Comparison of ENCODE assay signal across 2 cellular contexts in genomic region chr20:21703740-21704407, GRCh38.
TF ChIP-seq lines count a peak whose summit lies in the region.

No MANE protein-coding gene starts in this region.

TF ChIP-seq in A549, 52 proteins besides CTCF, POLR2A, EP300 and RAD21 (continued from another document):
- TF ChIP-seq MAZ (IDR thresholded peaks at IDR 0.05; ENCODE audit: borderline replicate concordance, low read depth, low read length) (no peak), ATOH8 (CRISPR knock-in tag; IDR thresholded peaks at IDR 0.05; ENCODE audit: low read depth) (no peak), JUNB (IDR thresholded peaks at IDR 0.05) (no peak), CBX8 (IDR thresholded peaks at IDR 0.05) (no peak), ELK1 (IDR thresholded peaks at IDR 0.05; ENCODE audit: low read depth, low read length) (no peak), MYC (IDR thresholded peaks at IDR 0.05; ENCODE audit: borderline replicate concordance, low read length) (no peak), HOXB5 (CRISPR knock-in tag; IDR thresholded peaks at IDR 0.05) (no peak), RFX5 (IDR thresholded peaks at IDR 0.05) (no peak), GATA3 (IDR thresholded peaks at IDR 0.05; ENCODE audit: borderline replicate concordance) (no peak), RNF2 (IDR thresholded peaks at IDR 0.05; ENCODE audit: borderline replicate concordance, low read depth) (no peak), HEYL (CRISPR knock-in tag; IDR thresholded peaks at IDR 0.05) (no peak), JUN (IDR thresholded peaks at IDR 0.05) (no peak), MAX (IDR thresholded peaks at IDR 0.05) (no peak), PHF8 (IDR thresholded peaks at IDR 0.05; ENCODE audit: borderline replicate concordance, low read depth) (no peak), E2F6 (IDR thresholded peaks at IDR 0.05; ENCODE audit: borderline replicate concordance, low read depth) (no peak), HDAC2 (IDR thresholded peaks at IDR 0.05) (no peak), HES2 (IDR thresholded peaks at IDR 0.05) (no peak), CHD2 (IDR thresholded peaks at IDR 0.05; ENCODE audit: low read length, partially characterized antibody) (no peak)
TF ChIP-seq in A549: peak in this region for 0.

TF ChIP-seq in neural cell, 6 proteins besides CTCF, POLR2A, EP300 and RAD21 (continued from another document):
- TF ChIP-seq REST (IDR thresholded peaks at IDR 0.05; ENCODE audit: borderline replicate concordance) (no peak), SMC3 (conservative IDR thresholded peaks at IDR 0.05; ENCODE audit: poor library complexity) (no peak), TAF1 (IDR thresholded peaks at IDR 0.05; ENCODE audit: low read depth) (no peak), MXI1 (conservative IDR thresholded peaks at IDR 0.05; ENCODE audit: poor library complexity, severe bottlenecking) (no peak)
